12 cellular contexts compared by ENCODE assay signal in genomic region chr5:123673107-123673506, GRCh38.
DNase-seq lines count a peak whose midpoint lies in the region; TF ChIP-seq lines count a peak whose summit lies in the region.
"Had no signal": no experiment of that assay in that cellular context is flagged by ENCODE, and none has a peak within 500 bp of the region (broad histone marks: within the 10 kb centered on the region; RNA-seq: fewer than 3 reads in every experiment).

No MANE protein-coding gene starts in this region.

- H3K27me3 Mint-ChIP-seq in H9 (ENCODE audit: low read depth) = peaks cover 2% of the 10 kb centered on the region; the same call in 1 of the 2 replicates
- H3K27me3 Mint-ChIP-seq: B cell had no signal

- no peaks in the 10 kb centered on the region for H3K9me3 ChIP-seq in H9 (ENCODE audit: control insufficient read depth, low read depth, low read length)

- H3K79me2 ChIP-seq in H9 (ENCODE audit: insufficient read depth, low read length) = no peaks in the 10 kb centered on the region

- H3K9ac ChIP-seq in H9 (ENCODE audit: extremely low read depth, insufficient read length, low read length) = no peak overlapping the region

- no peak overlapping the region for H3K23ac ChIP-seq in H9 (ENCODE audit: insufficient read length, low read depth, low read length)

- H4K5ac ChIP-seq in H9 (ENCODE audit: insufficient read length, low read depth, low read length) = no peak overlapping the region

- H2BK20ac ChIP-seq in H9 (ENCODE audit: low read depth, low read length, poor library complexity, severe bottlenecking) = no peak overlapping the region

- H3K4me2 ChIP-seq in H9 (ENCODE audit: insufficient read depth, insufficient read length, low read length) = no peak overlapping the region

- H3K4me3 Mint-ChIP-seq in H9 = no peak overlapping the region
- H3K4me3 Mint-ChIP-seq: B cell had no signal

- no peak overlapping the region for H4K91ac ChIP-seq in H9 (ENCODE audit: insufficient read length, low read depth, low read length)

- H4K20me1 ChIP-seq in H9 (ENCODE audit: control insufficient read depth, insufficient read depth, insufficient read length) = no peaks in the 10 kb centered on the region

- DNase-seq in AG08395 (ENCODE audit: low spot score) (peak; percentile 3), H9 (peak; percentile 27), astrocyte of the hippocampus (ENCODE audit: low read depth, low spot score) (peak; percentile 28), kidney glomerular epithelial cell (lab: John Stamatoyannopoulos, UW) (peak; percentile 18), KBM-7 (no peak), RKO (ENCODE audit: low spot score) (no peak), T-helper 1 cell (no peak)
- DNase-seq in stimulated activated CD4-positive, alpha-beta T cell treated with anti-CD3 and anti-CD28 coated beads, Interleukin-2, amount 100 ng/mL, for 48 hours = no peak
- DNase-seq: dorsolateral prefrontal cortex; NCI-H1417 treated with DMSO at 0.1 percent for 48 hours; stimulated activated CD8-positive, alpha-beta memory T cell treated with anti-CD3 and anti-CD28 coated beads, Interleukin-4, amount 100 ng/mL, for 48 hours had no signal

- peak overlapping the region in 2 of 3 experiments; percentile 61 to 82; a peak in 3 of 7 replicates for H3K27ac Mint-ChIP-seq in H9
- H3K27ac Mint-ChIP-seq: B cell had no signal

- H3K23me2 ChIP-seq in H9 (ENCODE audit: insufficient read length, low read depth, low read length, poor library complexity, severe bottlenecking) = no peaks in the 10 kb centered on the region

- H2BK15ac ChIP-seq in H9 (ENCODE audit: low read depth, low read length) = no peak overlapping the region

- no peak overlapping the region for H2AK5ac ChIP-seq in H9 (ENCODE audit: insufficient read length, low read length)

- no peak overlapping the region for H2BK120ac ChIP-seq in H9 (ENCODE audit: low read depth, low read length, poor library complexity, severe bottlenecking)

- H4K8ac ChIP-seq in H9 (replicated peaks; ENCODE audit: insufficient read length, low read depth, low read length) = no peak overlapping the region

- in situ Hi-C loops in KBM-7 (cut with MboI; ENCODE audit: low pct_unique_long_range_greater_than_20kb, low sequenced_read_pairs) = no loop called here

- H3K4me1 ChIP-seq in H9 (ENCODE audit: insufficient read depth, low read length) = peaks cover 4% of the 10 kb centered on the region; the same call in 1 of the 2 replicates

- no peak overlapping the region for H3K56ac ChIP-seq in H9 (ENCODE audit: insufficient read length, low read depth, low read length)

- peaks cover 22 to 25% of the 10 kb centered on the region in 2 experiments for H3K9me3 Mint-ChIP-seq in H9

- H2AFZ ChIP-seq in H9 (ENCODE audit: low read length) = no peak overlapping the region

- WGBS in H9 (ENCODE audit: extremely low coverage, insufficient read length, low lambda C conversion rate) = no CpG with 5 or more reads among the region's 2 CpGs

- H3K14ac ChIP-seq in H9 (ENCODE audit: insufficient read depth, low read length) = no peak overlapping the region

- H3K27ac ChIP-seq in H9 (ENCODE audit: insufficient read length, low read depth, low read length) = no peak overlapping the region

- no peaks in the 10 kb centered on the region for H3K79me1 ChIP-seq in H9 (ENCODE audit: insufficient read depth, low read depth, low read length, poor library complexity, severe bottlenecking)

- no peak overlapping the region for H2BK5ac ChIP-seq in H9 (ENCODE audit: insufficient read length, low read length)

- H3K18ac ChIP-seq in H9 (ENCODE audit: insufficient read length, low read depth, low read length) = no peak overlapping the region

- peaks cover 14 to 21% (median 16%) of the 10 kb centered on the region in 3 experiments for H3K36me3 Mint-ChIP-seq in H9 (ENCODE audit: insufficient read depth in 1 of 3, low read depth in 3 of 3)

- H3K4me1 Mint-ChIP-seq in H9 = peaks cover 22% of the 10 kb centered on the region in 2 experiments

- no peak overlapping the region for H3K4ac ChIP-seq in H9 (ENCODE audit: low read depth, low read length)

- TF ChIP-seq CTCF in H9 (conservative IDR thresholded peaks at IDR 0.05) = no peak

- no peak overlapping the region for H3T11ph ChIP-seq in H9 (ENCODE audit: low read length)

- H2BK12ac ChIP-seq in H9 (ENCODE audit: insufficient read length, low read depth, low read length) = no peak overlapping the region

- no peaks in the 10 kb centered on the region for H3K27me3 ChIP-seq in H9 (ENCODE audit: insufficient read depth, low read length)
- H3K27me3 ChIP-seq: dorsolateral prefrontal cortex had no signal

Comparison
In these comparisons a context has a peak if more than half of its experiments do, and no peak if none do; other contexts are left out.
1. DNase-seq: peak in AG08395 (single experiment), H9 (single experiment), astrocyte of the hippocampus (single experiment) and kidney glomerular epithelial cell (single experiment); none in stimulated activated CD4-positive, alpha-beta T cell treated with anti-CD3 and anti-CD28 coated beads, Interleukin-2, amount 100 ng/mL, for 48 hours (0 of 2), KBM-7 (single experiment), RKO (single experiment) and T-helper 1 cell (0 of 5).